In the genomic region with DNA sequence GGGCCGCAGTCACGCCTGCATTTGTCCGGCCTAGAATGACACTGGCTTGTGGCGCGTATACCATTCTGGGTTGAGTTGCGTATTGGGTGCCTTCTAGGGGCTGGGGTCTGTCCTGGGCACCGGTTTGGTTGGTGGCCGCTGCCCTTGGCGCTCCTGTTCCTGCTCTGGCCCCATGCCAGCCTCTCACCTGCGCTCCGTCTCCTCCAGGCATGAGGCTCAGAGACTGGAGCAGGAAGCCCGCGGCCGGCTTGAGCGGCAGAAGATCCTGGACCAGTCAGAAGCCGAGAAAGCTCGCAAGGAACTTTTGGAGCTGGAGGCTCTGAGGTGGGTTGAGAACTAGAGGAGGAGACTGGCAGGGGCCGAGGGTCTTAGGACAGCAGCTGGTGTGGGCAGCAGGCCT, we compare ENCODE assay signal across 20 cellular contexts. TPM values are rescaled to one million over a fixed set of nuclear protein-coding genes. Genes with fewer than 3 reads are reported as not detected.
A peak's percentile ranks its signal among the peaks of the same experiment; 100 is the strongest.
DNase-seq lines count a peak whose midpoint lies in the region; ATAC-seq, FAIRE-seq and TF ChIP-seq lines count a peak whose summit lies in the region.
"Had no signal": no experiment of that assay in that cellular context is flagged by ENCODE, and none has a peak within 500 bp of the region (broad histone marks: within the 10 kb centered on the region; RNA-seq: fewer than 3 reads in every experiment).

No MANE protein-coding gene starts in this region.

- peaks cover 0 to 23% of the 10 kb centered on the region in 2 donors for H3K4me1 ChIP-seq in left lung
- peaks cover 0 to 8% of the 10 kb centered on the region in 2 donors for H3K4me1 ChIP-seq in thyroid gland

- peaks cover 0 to 87% of the 10 kb centered on the region in 2 donors for H3K36me3 ChIP-seq in left lung
- H3K36me3 ChIP-seq in thyroid gland = peaks cover 40 to 60% of the 10 kb centered on the region in 2 donors

- H3K4me3 ChIP-seq in left lung = no peak overlapping the region
- H3K4me3 ChIP-seq in thyroid gland (replicated peaks in 1 of 3) = no peak overlapping the region

- intact Hi-C loops in left lung (cut with DNase I) = no loop called here
- intact Hi-C loops in thyroid gland (cut with DNase I) = no loop called here

- H3K27me3 ChIP-seq in left lung (no peaks in the 10 kb centered on the region), thyroid gland (no peaks in the 10 kb centered on the region)
- H3K27me3 ChIP-seq: brain microvascular endothelial cell had no signal

- TF ChIP-seq CTCF in RWPE1 (conservative IDR thresholded peaks at IDR 0.05; ENCODE audit: low read depth) (no peak), left lung (IDR thresholded peaks at IDR 0.05) (no peak), thyroid gland (IDR thresholded peaks at IDR 0.05) (no peak)

- FAIRE-seq in HTR-8/SVneo (lab: Jason Lieb, UNC) = no peak
- FAIRE-seq: colon, keratinocyte had no signal

- H3K9me3 ChIP-seq in left lung (no peaks in the 10 kb centered on the region), thyroid gland (no peaks in the 10 kb centered on the region)

- H3K27ac ChIP-seq in RWPE1 (peak overlapping the region; percentile 36), left lung (peak overlapping the region in 1 of 2 donors; percentile 48), thyroid gland (no peak overlapping the region)
- H3K27ac ChIP-seq: brain microvascular endothelial cell had no signal

- no peak for TF ChIP-seq POLR2A in thyroid gland (IDR thresholded peaks at IDR 0.05)

- DNase-seq in RWPE1 (ENCODE audit: low spot score) (no peak), left lung (peak in 1 of 2 donors; percentile 84), thyroid gland (peak; percentile 70 to 74), HTR-8/SVneo (ENCODE audit: insufficient read length, low spot score) (no peak)
- DNase-seq: activated CD4-positive, alpha-beta T cell treated with anti-CD3 and anti-CD28 coated beads for 48 hours; activated naive CD8-positive, alpha-beta T cell treated with anti-CD3 and anti-CD28 coated beads, Interleukin-2, amount 10 ng/mL, durations not matched to agents 7 days and 5 days; brain microvascular endothelial cell; CD4-positive, alpha-beta T cell; DMS153; GF-D8; KBM-7; naive thymus-derived CD8-positive, alpha-beta T cell; NCI-H1694; NCI-H2227 treated with DMSO at 0.1 percent for 48 hours; OCI-M1; SHP77 treated with DMSO at 0.1 percent for 48 hours; stimulated activated naive B cell treated with anti-CD40 and anti-IgM and Interleukin-4, amounts not matched to agents 10 μg/mL and 1 μg/mL and 100 μg/mL, for 72 hours had no signal

- WGBS in thyroid gland, 2 donors = 61 to 69% methylated on average over 7 to 14 of the region's 18 CpGs

- POLR2A ChIA-PET in RWPE1 (lab: Yijun Ruan, JAX; ENCODE audit: low non-redundant PET) = no interaction called here

- ATAC-seq in left lung (peak; percentile 23), HG02938 (IDR thresholded peaks at IDR 0.05; ENCODE audit: unreplicated experiment) (no peak)
- ATAC-seq: naive thymus-derived CD8-positive, alpha-beta T cell; stimulated activated naive B cell treated with anti-CD40 and anti-IgM and Interleukin-4, amounts not matched to agents 10 μg/mL and 1 μg/mL and 100 μg/mL, for 72 hours had no signal

- CTCF ChIA-PET in RWPE1 (lab: Yijun Ruan, JAX) = interaction anchor here (0.6 kb wide), 1 partner anchor 41 kb away, joined by 7 read pairs; no protein-coding TSS in a partner anchor

RNA-seq across cellular contexts. Expression of a gene that starts 17.4 kb away (rescaled TPM):
- total RNA-seq in left lung (10 to 100 TPM; 69.5 to 84.8 TPM), thyroid gland (100 to 1,000 TPM in 2 of 4 donors, 10 to 100 TPM in 2; 79.3 to 122 (median 99.3) TPM)

RNA-seq across cellular contexts. Expression of a gene that starts 25.4 kb away (rescaled TPM):
- 100 to 1,000 TPM; 236 to 280 TPM for total RNA-seq in left lung
- total RNA-seq in thyroid gland = 100 to 1,000 TPM in 1 of 4 donors, 10 to 100 TPM in 3; 70.1 to 127 (median 90.6) TPM

RNA-seq across cellular contexts. Expression of a gene that starts 29.7 kb away (rescaled TPM):
- 10 to 100 TPM; 16.4 to 23.1 TPM for total RNA-seq in left lung
- 10 to 100 TPM; 38.2 to 75.0 (median 55.2) TPM for total RNA-seq in thyroid gland

RNA-seq across cellular contexts. Expression of a gene that starts 33.7 kb away (rescaled TPM):
- total RNA-seq in left lung = 1 to 10 TPM in 1 of 2 donors, under 1 TPM in 1; 0.94 to 3.1 TPM
- 1 to 10 TPM in 3 of 4 donors, under 1 TPM in 1; 0.89 to 4.0 (median 2.4) TPM for total RNA-seq in thyroid gland

RNA-seq across cellular contexts. Expression of a gene that starts 39.3 kb away (rescaled TPM):
- 100 to 1,000 TPM; 193 to 205 TPM for total RNA-seq in left lung
- 100 to 1,000 TPM in 2 of 4 donors, 10 to 100 TPM in 2; 80.4 to 132 (median 107) TPM for total RNA-seq in thyroid gland

Comparison
In these comparisons a context has a peak if more than half of its experiments do, and no peak if none do; other contexts are left out.
1. DNase-seq: peak in thyroid gland (2 of 2); none in RWPE1 (single experiment) and HTR-8/SVneo (single experiment).